In the genomic region with DNA sequence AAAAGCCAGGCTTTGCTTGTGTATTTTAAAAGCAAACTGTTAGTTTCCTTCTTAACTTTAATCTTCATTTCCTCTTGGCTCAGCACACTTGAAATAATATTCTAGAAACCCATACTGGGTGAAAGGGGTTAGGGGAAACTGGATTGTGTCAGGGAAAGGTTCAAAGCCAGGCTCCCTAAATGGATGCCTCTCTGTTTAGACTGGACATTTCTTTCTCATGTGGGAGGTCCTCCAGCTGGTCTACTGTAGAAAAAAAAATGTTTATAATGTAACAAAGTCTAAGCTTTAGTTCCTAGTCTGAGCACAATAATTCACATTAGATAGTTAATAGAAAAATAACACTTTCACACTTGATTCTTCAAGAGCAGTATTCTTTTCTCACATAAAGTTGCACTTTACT, we compare ENCODE assay signal across 20 cellular contexts.
"Had no signal": no experiment of that assay in that cellular context is flagged by ENCODE, and none has a peak within 500 bp of the region (broad histone marks: within the 10 kb centered on the region; RNA-seq: fewer than 3 reads in every experiment).

No MANE protein-coding gene starts in this region.

- H3K4me3 ChIP-seq: body of pancreas, dorsolateral prefrontal cortex, gastroesophageal sphincter, lower lobe of right lung, right atrium auricular region had no signal

- ATAC-seq: activated CD8-positive, alpha-beta T cell treated with anti-CD3 and anti-CD28 coated beads for 36 hours; body of pancreas; gastroesophageal sphincter; lower lobe of right lung; stimulated activated naive B cell treated with anti-CD40 and anti-IgM and Interleukin-4, amounts not matched to agents 10 μg/mL and 1 μg/mL and 100 μg/mL, for 72 hours had no signal

- H3K9me3 ChIP-seq: body of pancreas, gastroesophageal sphincter, lower lobe of right lung, right atrium auricular region had no signal

- H3K27me3 Mint-ChIP-seq: progenitor cell of endocrine pancreas; stimulated activated naive B cell treated with anti-CD40 and anti-IgM and Interleukin-4, amounts not matched to agents 10 μg/mL and 1 μg/mL and 100 μg/mL, for 72 hours had no signal

- H3K4me1 Mint-ChIP-seq: activated naive CD8-positive, alpha-beta T cell treated with anti-CD3 and anti-CD28 coated beads, Interleukin-2, amount 10 ng/mL, durations not matched to agents 7 days and 5 days had no signal

- DNase-seq: activated CD4-positive, alpha-beta T cell treated with anti-CD3 and anti-CD28 coated beads for 48 hours; activated CD4-positive, CD25-positive, alpha-beta regulatory T cell; activated CD8-positive, alpha-beta T cell treated with anti-CD3 and anti-CD28 coated beads for 36 hours; activated naive CD4-positive, alpha-beta T cell treated with Interleukin-2 at 50 U/mL for 16 hours; activated naive CD8-positive, alpha-beta T cell treated with anti-CD3 and anti-CD28 coated beads, Interleukin-2, amount 10 ng/mL, durations not matched to agents 7 days and 5 days; activated T-cell treated with anti-CD3 and anti-CD28 coated beads, Interleukin-2, amount 50 U/mL, for 1 hour; body of pancreas; dorsolateral prefrontal cortex; erythroblast; lower lobe of right lung; midbrain; nephron progenitor cell; nucleus accumbens; stimulated activated naive B cell treated with anti-CD40 and anti-IgM and Interleukin-4, amounts not matched to agents 10 μg/mL and 1 μg/mL and 100 μg/mL, for 72 hours; T-helper 1 cell; T-helper 9 cell had no signal

- H3K27ac ChIP-seq: body of pancreas, dorsolateral prefrontal cortex, gastroesophageal sphincter, lower lobe of right lung, right atrium auricular region had no signal

- H3K36me3 Mint-ChIP-seq: activated naive CD8-positive, alpha-beta T cell treated with anti-CD3 and anti-CD28 coated beads, Interleukin-2, amount 10 ng/mL, durations not matched to agents 7 days and 5 days; stimulated activated naive B cell treated with anti-CD40 and anti-IgM and Interleukin-4, amounts not matched to agents 10 μg/mL and 1 μg/mL and 100 μg/mL, for 72 hours had no signal

- H3K27me3 ChIP-seq: body of pancreas, dorsolateral prefrontal cortex, gastroesophageal sphincter, right atrium auricular region had no signal

- H3K4me3 Mint-ChIP-seq: activated CD8-positive, alpha-beta T cell treated with anti-CD3 and anti-CD28 coated beads for 36 hours; activated naive CD8-positive, alpha-beta T cell treated with anti-CD3 and anti-CD28 coated beads, Interleukin-2, amount 10 ng/mL, durations not matched to agents 7 days and 5 days; nephron progenitor cell; stimulated activated naive B cell treated with anti-CD40 and anti-IgM and Interleukin-4, amounts not matched to agents 10 μg/mL and 1 μg/mL and 100 μg/mL, for 72 hours had no signal

- H3K9me3 Mint-ChIP-seq: activated CD8-positive, alpha-beta T cell treated with anti-CD3 and anti-CD28 coated beads for 36 hours; activated naive CD8-positive, alpha-beta T cell treated with anti-CD3 and anti-CD28 coated beads, Interleukin-2, amount 10 ng/mL, durations not matched to agents 7 days and 5 days; activated T-helper 2 cell treated with anti-CD3 and anti-CD28 coated beads, Interferon-gamma antibody, Interleukin-2, Interleukin-4, amounts not matched to agents 10 μg/mL and 5 μg/mL and 100 μg/mL, durations not matched to agents 14 hours and 24 hours and 36 hours; stimulated activated naive B cell treated with anti-CD40 and anti-IgM and Interleukin-4, amounts not matched to agents 10 μg/mL and 1 μg/mL and 100 μg/mL, for 72 hours had no signal

- H3K27ac Mint-ChIP-seq: activated CD8-positive, alpha-beta T cell treated with anti-CD3 and anti-CD28 coated beads for 36 hours; activated naive CD8-positive, alpha-beta T cell treated with anti-CD3 and anti-CD28 coated beads, Interleukin-2, amount 10 ng/mL, durations not matched to agents 7 days and 5 days; activated T-helper 2 cell treated with anti-CD3 and anti-CD28 coated beads, Interferon-gamma antibody, Interleukin-2, Interleukin-4, amounts not matched to agents 10 μg/mL and 5 μg/mL and 100 μg/mL, durations not matched to agents 14 hours and 24 hours and 36 hours; nephron progenitor cell; progenitor cell of endocrine pancreas; stimulated activated naive B cell treated with anti-CD40 and anti-IgM and Interleukin-4, amounts not matched to agents 10 μg/mL and 1 μg/mL and 100 μg/mL, for 72 hours had no signal

- H3K4me1 ChIP-seq: body of pancreas, gastroesophageal sphincter, lower lobe of right lung had no signal

- H3K36me3 ChIP-seq: gastroesophageal sphincter, lower lobe of right lung, right atrium auricular region had no signal
